8 cellular contexts compared by ENCODE assay signal in the genomic region with DNA sequence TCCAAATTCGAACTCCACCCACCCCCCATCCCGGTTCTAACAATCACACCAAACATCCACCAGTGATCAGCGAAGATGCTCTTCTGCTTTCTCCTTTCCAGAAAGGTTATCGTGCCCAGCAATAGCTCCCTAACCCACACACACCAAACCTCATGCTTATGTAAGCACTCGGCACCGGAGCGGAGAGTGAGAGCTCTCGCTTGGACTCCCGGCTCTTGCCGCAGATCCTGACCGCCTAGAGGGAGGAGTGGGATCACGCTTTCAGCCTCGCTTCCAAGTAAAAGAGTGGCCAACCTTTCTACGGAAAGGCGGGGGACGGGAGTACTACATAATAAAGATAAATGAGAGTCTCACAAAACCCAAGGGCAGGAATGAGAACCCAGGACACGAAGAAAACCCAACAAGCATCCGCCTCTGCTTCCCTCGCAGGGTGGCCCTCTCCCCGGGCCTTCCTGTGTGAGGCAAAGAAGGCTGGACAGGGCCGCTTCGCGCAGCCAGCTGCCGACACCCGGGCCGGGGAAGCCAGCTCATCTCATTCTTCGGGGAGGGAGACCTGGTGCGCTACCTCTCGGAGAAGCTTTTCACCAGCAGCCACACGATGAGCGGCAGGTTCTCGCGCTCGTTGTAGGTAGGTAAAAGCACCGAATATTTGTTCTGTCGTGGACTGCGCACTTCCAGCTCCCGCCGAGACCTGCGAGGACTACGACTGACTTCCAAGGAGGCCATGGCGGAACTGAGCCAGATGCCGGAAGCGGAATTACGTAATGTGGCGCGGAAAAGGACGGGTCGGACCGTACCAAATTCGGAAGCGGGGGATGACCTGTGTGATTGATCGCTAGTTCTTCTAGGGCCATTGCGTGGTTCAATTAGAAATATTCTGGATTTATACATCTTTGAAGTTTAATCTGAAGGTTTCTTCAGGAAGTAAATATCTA. TPM values are rescaled to one million over a fixed set of nuclear protein-coding genes. Genes with fewer than 3 reads are reported as not detected.
DNase-seq lines count a peak whose midpoint lies in the region; ATAC-seq and TF ChIP-seq lines count a peak whose summit lies in the region.

Gene DPM1 (minus strand): TSS at position 735 of the 935 bp plus-strand sequence. CDS start 9 bp downstream, at position 726.

- peaks cover 46 to 72% (median 58%) of the 10 kb centered on the region in 11 experiments; a peak in 21 of 22 replicates for H4K20me1 ChIP-seq in BLaER1 treated with 17β-estradiol and CSF1 and Interleukin-3, amounts not matched to agents 10 nM and 100 nM

- intact Hi-C loops in lower leg skin (cut with DNase I; ENCODE audit: low total_unique reads), result no loop called here

- H3K36me3 ChIP-seq in BLaER1 treated with 17β-estradiol and CSF1 and Interleukin-3, amounts not matched to agents 10 nM and 100 nM, result peaks cover 27 to 55% (median 37%) of the 10 kb centered on the region in 11 experiments
- H3K36me3 ChIP-seq in duodenal mucosa (ENCODE audit: control insufficient read depth in 1 of 2, insufficient read depth in 2 of 2, low read length in 2 of 2), result peaks cover 13 to 19% of the 10 kb centered on the region in 2 donors

- WGBS in lower leg skin, 2 donors, result 0 to 1% methylated on average over 53 of the region's 54 CpGs

- H3K4me3 ChIP-seq in BLaER1 treated with 17β-estradiol and CSF1 and Interleukin-3, amounts not matched to agents 10 nM and 100 nM, result peak within 1 kb of the TSS; percentile 79 to 98 (median 91)
- peak within 1 kb of the TSS; percentile 93 to 96 for H3K4me3 ChIP-seq in duodenal mucosa (ENCODE audit: low read depth in 1 of 2, low read length in 2 of 2)
- H3K4me3 ChIP-seq in lower leg skin (ENCODE audit: low read depth, poor library complexity, severe bottlenecking), result peak within 1 kb of the TSS; percentile 95

- peak in 1 of 2 donors; percentile 53 for TF ChIP-seq POLR2A in lower leg skin (IDR thresholded peaks at IDR 0.05)

- DNase-seq in NCI-H748 treated with DMSO at 0.1 percent for 48 hours (lab: John Stamatoyannopoulos, UW) (peak; percentile 72), lower leg skin (ENCODE audit: low spot score in 2 of 2) (peak; percentile 89 to 98)
- DNase-seq in activated CD4-positive, alpha-beta T cell treated with anti-CD3 and anti-CD28 coated beads, Interleukin-2, amount 50 U/mL, for 48 hours, result peak; percentile 88 to 91
- DNase-seq in stimulated activated CD4-positive, alpha-beta T cell treated with anti-CD3 and anti-CD28 coated beads, Interleukin-4, amount 100 ng/mL, for 48 hours (ENCODE audit: low read depth in 2 of 2), result peak; percentile 80 to 81

- H3K9me3 ChIP-seq in BLaER1 treated with 17β-estradiol and CSF1 and Interleukin-3, amounts not matched to agents 10 nM and 100 nM (replicated peaks in 1 of 11), result no peaks in the 10 kb centered on the region; a peak in 1 of 22 replicates
- H3K9me3 ChIP-seq in duodenal mucosa (ENCODE audit: control insufficient read depth in 1 of 2, low read length in 2 of 2), result no peaks in the 10 kb centered on the region

- H3K4me2 ChIP-seq in BLaER1 treated with 17β-estradiol and CSF1 and Interleukin-3, amounts not matched to agents 10 nM and 100 nM, result peak within 1 kb of the TSS; percentile 90 to 99 (median 97)

- H3K27ac ChIP-seq in BLaER1 treated with 17β-estradiol and CSF1 and Interleukin-3, amounts not matched to agents 10 nM and 100 nM, result peak within 1 kb of the TSS; percentile 96 to 99 (median 97)
- H3K27ac ChIP-seq in duodenal mucosa (ENCODE audit: low read depth, low read length), result peak within 1 kb of the TSS; percentile 71

- no peak for TF ChIP-seq CTCF in lower leg skin (IDR thresholded peaks at IDR 0.05)

- peaks cover 31 to 56% (median 38%) of the 10 kb centered on the region in 10 experiments for H3K4me1 ChIP-seq in BLaER1 treated with 17β-estradiol and CSF1 and Interleukin-3, amounts not matched to agents 10 nM and 100 nM
- peaks cover 30% of the 10 kb centered on the region in 2 donors for H3K4me1 ChIP-seq in duodenal mucosa (ENCODE audit: control insufficient read depth in 1 of 2, insufficient read depth in 2 of 2, low read length in 2 of 2)

- H3K9ac ChIP-seq in BLaER1 treated with 17β-estradiol and CSF1 and Interleukin-3, amounts not matched to agents 10 nM and 100 nM, result peak within 1 kb of the TSS; percentile 93 to 99 (median 97)
- peak within 1 kb of the TSS; percentile 88 to 97 for H3K9ac ChIP-seq in duodenal mucosa (ENCODE audit: low read depth in 1 of 2, low read length in 2 of 2)

- no peaks in the 10 kb centered on the region for H3K27me3 ChIP-seq in BLaER1 treated with 17β-estradiol and CSF1 and Interleukin-3, amounts not matched to agents 10 nM and 100 nM
- H3K27me3 ChIP-seq in duodenal mucosa (ENCODE audit: control insufficient read depth in 1 of 2, insufficient read depth in 2 of 2, low read length in 2 of 2), result no peaks in the 10 kb centered on the region

- peak; percentile 76 for ATAC-seq in GM19328 (IDR thresholded peaks at IDR 0.05; ENCODE audit: unreplicated experiment)
- peak; percentile 34 for ATAC-seq in HG03469 (IDR thresholded peaks at IDR 0.05; ENCODE audit: unreplicated experiment)

RNA-seq across cellular contexts. Expression of gene DPM1, which starts in this region (rescaled TPM):
- total RNA-seq in lower leg skin, result 10 to 100 TPM; 38.8 to 79.6 (median 49.7) TPM

Comparison
In these comparisons a context has a peak if more than half of its experiments do, and no peak if none do; other contexts are left out.
1. Peak in every context shown above with its lines: DNase-seq, ATAC-seq, H3K4me3 ChIP-seq and H3K27ac ChIP-seq.